ENCODE assay signal across 21 cellular contexts in the genomic region with DNA sequence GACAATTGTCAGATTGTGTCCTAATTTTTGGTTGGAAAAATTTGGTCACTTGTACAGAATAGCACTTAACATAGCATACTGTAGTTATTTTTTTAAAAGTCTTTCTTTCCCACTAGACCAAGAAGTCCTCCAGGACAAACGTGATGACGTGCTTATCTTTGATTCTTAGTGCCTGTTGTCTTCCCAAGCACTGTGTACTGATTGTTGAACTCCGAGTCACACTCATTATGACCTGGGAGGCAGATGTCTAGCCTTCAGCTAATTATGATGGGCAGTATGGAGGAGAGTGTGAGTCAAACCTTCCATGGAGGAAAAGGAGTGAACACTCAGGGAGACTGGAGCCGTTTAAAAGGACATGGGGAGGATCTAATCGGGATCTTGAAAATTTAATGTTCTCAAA.
DNase-seq lines count a peak whose midpoint lies in the region; ATAC-seq and TF ChIP-seq lines count a peak whose summit lies in the region.
"Had no signal": no experiment of that assay in that cellular context is flagged by ENCODE, and none has a peak within 500 bp of the region (broad histone marks: within the 10 kb centered on the region; RNA-seq: fewer than 3 reads in every experiment).

No MANE protein-coding gene starts in this region.

- ATAC-seq in gastroesophageal sphincter (peak; percentile 68), aorta (ENCODE audit: low FRiP score) (peak; percentile 74), left lobe of liver (no peak)
- no peak for ATAC-seq in activated T-cell treated with anti-CD3 and anti-CD28 coated beads, Interleukin-2, amount 50 U/mL, for 4 hours

- H3K9me3 Mint-ChIP-seq in activated T-cell treated with anti-CD3 and anti-CD28 coated beads, Interleukin-2, amount 50 U/mL, for 4 hours, result no peaks in the 10 kb centered on the region
- peaks cover 6% of the 10 kb centered on the region for H3K9me3 Mint-ChIP-seq in T-helper 2 cell treated with Interferon-gamma antibody and Interleukin-4, amounts not matched to agents 5 μg/mL and 100 μg/mL, for 36 hours
- H3K9me3 Mint-ChIP-seq: HFFc6 had no signal

- H3K4me3 ChIP-seq in gastroesophageal sphincter (no peak overlapping the region), mucosa of rectum (ENCODE audit: low read length in 2 of 2) (no peak overlapping the region), aorta (ENCODE audit: low read length in 2 of 2) (no peak overlapping the region)
- H3K4me3 ChIP-seq: adrenal gland, prostate gland, testis had no signal

- H3K27me3 ChIP-seq in gastroesophageal sphincter (no peaks in the 10 kb centered on the region), mucosa of rectum (ENCODE audit: control insufficient read depth in 2 of 2, insufficient read depth in 2 of 2, low read length in 2 of 2) (no peaks in the 10 kb centered on the region), aorta (ENCODE audit: control insufficient read depth in 1 of 2, insufficient read depth in 2 of 2, low read length in 1 of 2) (no peaks in the 10 kb centered on the region)
- H3K27me3 ChIP-seq: adrenal gland, testis had no signal

- TF ChIP-seq EP300 in gastroesophageal sphincter (IDR thresholded peaks at IDR 0.05), result no peak

- intact Hi-C loops in aorta (cut with DNase I), result no loop called here

- peaks cover 19% of the 10 kb centered on the region for H3K36me3 Mint-ChIP-seq in activated T-cell treated with anti-CD3 and anti-CD28 coated beads, Interleukin-2, amount 50 U/mL, for 4 hours (ENCODE audit: insufficient read depth)
- H3K36me3 Mint-ChIP-seq in T-helper 2 cell treated with Interferon-gamma antibody and Interleukin-4, amounts not matched to agents 5 μg/mL and 100 μg/mL, for 36 hours (ENCODE audit: low read depth), result no peaks in the 10 kb centered on the region

- no peak overlapping the region for H3K9ac ChIP-seq in mucosa of rectum (ENCODE audit: low read depth in 1 of 2, low read length in 2 of 2)
- H3K9ac ChIP-seq: KMS-11 had no signal

- H3K27ac Mint-ChIP-seq in T-helper 2 cell treated with Interferon-gamma antibody and Interleukin-4, amounts not matched to agents 5 μg/mL and 100 μg/mL, for 36 hours, result no peak overlapping the region
- H3K27ac Mint-ChIP-seq: HFFc6 had no signal

- H3K27me3 Mint-ChIP-seq in activated T-cell treated with anti-CD3 and anti-CD28 coated beads, Interleukin-2, amount 50 U/mL, for 4 hours (ENCODE audit: low read depth), result no peaks in the 10 kb centered on the region
- peaks cover 47% of the 10 kb centered on the region for H3K27me3 Mint-ChIP-seq in T-helper 2 cell treated with Interferon-gamma antibody and Interleukin-4, amounts not matched to agents 5 μg/mL and 100 μg/mL, for 36 hours (ENCODE audit: low read depth)

- DNase-seq in aorta (no peak), left lobe of liver (ENCODE audit: low spot score) (no peak)
- DNase-seq in activated T-cell treated with anti-CD3 and anti-CD28 coated beads, Interleukin-2, amount 50 U/mL, for 4 hours, result no peak
- DNase-seq in T-helper 2 cell treated with Interferon-gamma antibody and Interleukin-4, amounts not matched to agents 5 μg/mL and 100 μg/mL, for 36 hours (ENCODE audit: low spot score), result no peak
- DNase-seq: activated CD4-positive, alpha-beta T cell treated with anti-CD3 and anti-CD28 coated beads, Interleukin-2, amount 50 U/mL, for 1 hour; activated CD8-positive, alpha-beta memory T cell treated with anti-CD3 and anti-CD28 coated beads, Interleukin-2, amount 50 U/mL, for 4 hours; activated effector memory CD4-positive, alpha-beta T cell treated with anti-CD3 and anti-CD28 coated beads, Interleukin-2, amount 50 U/mL, for 16 hours; cerebellar nuclear complex; COR-L47; effector memory CD4-positive, alpha-beta T cell; HFFc6; mesendoderm; NCI-H510A treated with DMSO at 0.1 percent for 48 hours; SHP77 treated with DMSO at 0.1 percent for 48 hours; testis had no signal

- H3K4me1 ChIP-seq in gastroesophageal sphincter, result peaks cover 0 to 13% (median 0%) of the 10 kb centered on the region in 3 donors
- peaks cover 0 to 3% of the 10 kb centered on the region in 2 donors for H3K4me1 ChIP-seq in mucosa of rectum (ENCODE audit: control insufficient read depth in 2 of 2, insufficient read depth in 2 of 2, low read length in 2 of 2)
- no peaks in the 10 kb centered on the region for H3K4me1 ChIP-seq in aorta (ENCODE audit: control insufficient read depth in 1 of 2, insufficient read depth in 2 of 2, low read length in 2 of 2)
- H3K4me1 ChIP-seq: prostate gland, testis had no signal

- no peak for TF ChIP-seq CTCF in gastroesophageal sphincter (IDR thresholded peaks at IDR 0.05)

- no peak for TF ChIP-seq POLR2A in gastroesophageal sphincter (IDR thresholded peaks at IDR 0.05)

- H3K9me3 ChIP-seq in gastroesophageal sphincter, result peaks cover 0 to 3% (median 0%) of the 10 kb centered on the region in 3 donors
- H3K9me3 ChIP-seq in mucosa of rectum (ENCODE audit: control insufficient read depth in 2 of 2, low read length in 2 of 2), result no peaks in the 10 kb centered on the region
- H3K9me3 ChIP-seq in aorta (ENCODE audit: control insufficient read depth, low read length), result no peaks in the 10 kb centered on the region
- H3K9me3 ChIP-seq: adrenal gland, prostate gland, testis had no signal

- H3K27ac ChIP-seq in gastroesophageal sphincter, result peak overlapping the region in 3 of 4 donors; percentile 1 to 9 (median 7)
- H3K27ac ChIP-seq in mucosa of rectum (ENCODE audit: low read depth in 2 of 2, low read length in 2 of 2), result peak overlapping the region; percentile 34 to 35
- no peak overlapping the region for H3K27ac ChIP-seq in aorta (ENCODE audit: low read depth in 1 of 2, low read length in 2 of 2)
- H3K27ac ChIP-seq: KMS-11, prostate gland had no signal

- WGBS in gastroesophageal sphincter (ENCODE audit: low coverage in 1 of 2), 2 donors, result 47 to 66% methylated on average over 5 of the region's 5 CpGs
- WGBS in aorta, 2 donors, result 37 to 41% methylated on average over 5 of the region's 5 CpGs

- no peak overlapping the region for H3K4me3 Mint-ChIP-seq in activated T-cell treated with anti-CD3 and anti-CD28 coated beads, Interleukin-2, amount 50 U/mL, for 4 hours
- H3K4me3 Mint-ChIP-seq in T-helper 2 cell treated with Interferon-gamma antibody and Interleukin-4, amounts not matched to agents 5 μg/mL and 100 μg/mL, for 36 hours, result no peak overlapping the region
- H3K4me3 Mint-ChIP-seq: HFFc6 had no signal

- peaks cover 0 to 13% of the 10 kb centered on the region in 2 donors for H3K36me3 ChIP-seq in gastroesophageal sphincter
- peaks cover 0 to 4% of the 10 kb centered on the region in 2 donors for H3K36me3 ChIP-seq in mucosa of rectum (ENCODE audit: control insufficient read depth in 2 of 2, insufficient read depth in 2 of 2, low read length in 2 of 2)
- no peaks in the 10 kb centered on the region for H3K36me3 ChIP-seq in aorta (ENCODE audit: control insufficient read depth in 1 of 2, insufficient read depth in 2 of 2, low read length in 1 of 2)
- H3K36me3 ChIP-seq: adrenal gland, prostate gland had no signal

- H3K4me1 Mint-ChIP-seq in activated T-cell treated with anti-CD3 and anti-CD28 coated beads, Interleukin-2, amount 50 U/mL, for 4 hours (ENCODE audit: low read depth), result peaks cover 35% of the 10 kb centered on the region
- peaks cover 20% of the 10 kb centered on the region for H3K4me1 Mint-ChIP-seq in T-helper 2 cell treated with Interferon-gamma antibody and Interleukin-4, amounts not matched to agents 5 μg/mL and 100 μg/mL, for 36 hours (ENCODE audit: low read depth)

TF ChIP-seq in PFSK-1, 5 proteins besides CTCF, POLR2A, EP300 and RAD21:
- TF ChIP-seq SIN3A (IDR thresholded peaks at IDR 0.05; ENCODE audit: borderline replicate concordance, insufficient read depth, low read length) (peak; percentile 54; the same call in 1 of the 2 replicates), FOXP2 (optimal IDR thresholded peaks at IDR 0.05; ENCODE audit: borderline replicate concordance, extremely low read depth, extremely low read length, insufficient read depth) (peak; percentile 46), TAF1 (IDR thresholded peaks at IDR 0.05; ENCODE audit: borderline replicate concordance, insufficient read depth, low read length) (peak; percentile 74; the same call in 1 of the 2 replicates), POLR2AphosphoS5 (IDR thresholded peaks at IDR 0.05; ENCODE audit: low read depth, low read length) (peak; percentile 58; the same call in 1 of the 2 replicates)
- TF ChIP-seq, protein P1, sequence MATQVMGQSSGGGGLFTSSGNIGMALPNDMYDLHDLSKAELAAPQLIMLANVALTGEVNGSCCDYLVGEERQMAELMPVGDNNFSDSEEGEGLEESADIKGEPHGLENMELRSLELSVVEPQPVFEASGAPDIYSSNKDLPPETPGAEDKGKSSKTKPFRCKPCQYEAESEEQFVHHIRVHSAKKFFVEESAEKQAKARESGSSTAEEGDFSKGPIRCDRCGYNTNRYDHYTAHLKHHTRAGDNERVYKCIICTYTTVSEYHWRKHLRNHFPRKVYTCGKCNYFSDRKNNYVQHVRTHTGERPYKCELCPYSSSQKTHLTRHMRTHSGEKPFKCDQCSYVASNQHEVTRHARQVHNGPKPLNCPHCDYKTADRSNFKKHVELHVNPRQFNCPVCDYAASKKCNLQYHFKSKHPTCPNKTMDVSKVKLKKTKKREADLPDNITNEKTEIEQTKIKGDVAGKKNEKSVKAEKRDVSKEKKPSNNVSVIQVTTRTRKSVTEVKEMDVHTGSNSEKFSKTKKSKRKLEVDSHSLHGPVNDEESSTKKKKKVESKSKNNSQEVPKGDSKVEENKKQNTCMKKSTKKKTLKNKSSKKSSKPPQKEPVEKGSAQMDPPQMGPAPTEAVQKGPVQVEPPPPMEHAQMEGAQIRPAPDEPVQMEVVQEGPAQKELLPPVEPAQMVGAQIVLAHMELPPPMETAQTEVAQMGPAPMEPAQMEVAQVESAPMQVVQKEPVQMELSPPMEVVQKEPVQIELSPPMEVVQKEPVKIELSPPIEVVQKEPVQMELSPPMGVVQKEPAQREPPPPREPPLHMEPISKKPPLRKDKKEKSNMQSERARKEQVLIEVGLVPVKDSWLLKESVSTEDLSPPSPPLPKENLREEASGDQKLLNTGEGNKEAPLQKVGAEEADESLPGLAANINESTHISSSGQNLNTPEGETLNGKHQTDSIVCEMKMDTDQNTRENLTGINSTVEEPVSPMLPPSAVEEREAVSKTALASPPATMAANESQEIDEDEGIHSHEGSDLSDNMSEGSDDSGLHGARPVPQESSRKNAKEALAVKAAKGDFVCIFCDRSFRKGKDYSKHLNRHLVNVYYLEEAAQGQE (IDR thresholded peaks at IDR 0.05; ENCODE audit: insufficient read depth in 1 of 2, low read depth in 2 of 2, low read length in 2 of 2), result peak in 1 of 2 experiments; percentile 68; a peak in 1 of 4 replicates
TF ChIP-seq in PFSK-1: peak in this region for 5.

Comparison
In these comparisons a context has a peak if more than half of its experiments do, and no peak if none do; other contexts are left out.
1. ATAC-seq: peak in gastroesophageal sphincter (single experiment) and aorta (single experiment); none in activated T-cell treated with anti-CD3 and anti-CD28 coated beads, Interleukin-2, amount 50 U/mL, for 4 hours (0 of 2) and left lobe of liver (single experiment).
2. H3K27ac ChIP-seq: peak in gastroesophageal sphincter (3 of 4) and mucosa of rectum (2 of 2); none in aorta (0 of 2).